8 cellular contexts compared by ENCODE assay signal in genomic region chr1:231166398-231166797, GRCh38. TPM values are rescaled to one million over a fixed set of nuclear protein-coding genes. Genes with fewer than 3 reads are reported as not detected.
"Had no signal": no experiment of that assay in that cellular context is flagged by ENCODE, and none has a peak within 500 bp of the region (broad histone marks: within the 10 kb centered on the region; RNA-seq: fewer than 3 reads in every experiment).

No MANE protein-coding gene starts in this region.

- FAIRE-seq: H1, H54, HTR-8/SVneo had no signal

- H3K4me2 ChIP-seq: GM23338 had no signal

- H2AFZ ChIP-seq: GM23338 had no signal

- DNase-seq: H9, HCEC 1CT, IMR-90, KBM-7 had no signal

- ATAC-seq: GM23338 had no signal

- H3K4me3 ChIP-seq: GM23338 had no signal

RNA-seq across cellular contexts. Expression of gene TRIM67, which starts 4.5 kb away (rescaled TPM):
- total RNA-seq: H1, H9, IMR-90 had no signal
- polyA plus RNA-seq: GM23338, IMR-90 had no signal
